ENCODE assay signal across 15 cellular contexts in genomic region chr16:67084345-67085028, GRCh38. TPM values are rescaled to one million over a fixed set of nuclear protein-coding genes. Genes with fewer than 3 reads are reported as not detected.
DNase-seq lines count a peak whose midpoint lies in the region; ATAC-seq and TF ChIP-seq lines count a peak whose summit lies in the region.
"Had no signal": no experiment of that assay in that cellular context is flagged by ENCODE, and none has a peak within 500 bp of the region (broad histone marks: within the 10 kb centered on the region; RNA-seq: fewer than 3 reads in every experiment).

No MANE protein-coding gene starts in this region.

- intact Hi-C loops in OCI-LY7 (cut with micrococcal nuclease; ENCODE audit: unreplicated experiment): no loop called here

- H3K79me2 ChIP-seq in OCI-LY7 (ENCODE audit: insufficient read depth, low read depth, low read length) (no peaks in the 10 kb centered on the region), neural progenitor cell (ENCODE audit: low read depth) (no peaks in the 10 kb centered on the region)

- no peaks in the 10 kb centered on the region for H3K9me3 ChIP-seq in OCI-LY7 (ENCODE audit: low read length)
- H3K9me3 ChIP-seq in neural progenitor cell (ENCODE audit: low read depth): no peaks in the 10 kb centered on the region

- H3K4me1 Mint-ChIP-seq in neural progenitor cell: peaks cover 6% of the 10 kb centered on the region
- H3K4me1 Mint-ChIP-seq in T-cell: peaks cover 0 to 20% (median 13%) of the 10 kb centered on the region in 3 donors

- H3K4me3 ChIP-seq in GM12865 (ENCODE audit: low read depth, low read length) (no peak overlapping the region; the same call in 1 of the 2 replicates), OCI-LY7 (ENCODE audit: low read depth, low read length, poor library complexity, severe bottlenecking) (no peak overlapping the region), neural progenitor cell (no peak overlapping the region)

- no peak overlapping the region for H3K4me3 Mint-ChIP-seq in neural progenitor cell
- H3K4me3 Mint-ChIP-seq in T-cell: no peak overlapping the region
- H3K4me3 Mint-ChIP-seq: activated B cell treated with CpG ODN at 0.5 μM for 24 hours; CD8-positive, alpha-beta T cell; type B pancreatic cell had no signal

- H4K20me1 ChIP-seq in OCI-LY7 (ENCODE audit: insufficient read depth, low read length) (peaks cover 3% of the 10 kb centered on the region; the same call in 1 of the 2 replicates), neural progenitor cell (ENCODE audit: low read depth) (peaks cover 22% of the 10 kb centered on the region)

- BruUV-seq in OCI-LY7 (replicated peaks; lab: Mats Ljungman, UMichigan): no TSS peak

- no peaks in the 10 kb centered on the region for H3K9me3 Mint-ChIP-seq in neural progenitor cell
- no peaks in the 10 kb centered on the region for H3K9me3 Mint-ChIP-seq in T-cell
- H3K9me3 Mint-ChIP-seq: activated B cell treated with CpG ODN at 0.5 μM for 24 hours; CD8-positive, alpha-beta T cell; type B pancreatic cell had no signal

- H3K27ac Mint-ChIP-seq in neural progenitor cell (no peak overlapping the region), T-cell (no peak overlapping the region)
- H3K27ac Mint-ChIP-seq: activated B cell treated with CpG ODN at 0.5 μM for 24 hours; CD8-positive, alpha-beta T cell; type B pancreatic cell had no signal

- H3K4me1 ChIP-seq in OCI-LY7 (ENCODE audit: insufficient read depth, low read length, poor library complexity, severe bottlenecking): peaks cover 17% of the 10 kb centered on the region
- H3K4me1 ChIP-seq in neural progenitor cell: peaks cover 14% of the 10 kb centered on the region

- H3K4me2 ChIP-seq in OCI-LY7 (ENCODE audit: low read length): peak overlapping the region; percentile 58
- no peak overlapping the region for H3K4me2 ChIP-seq in neural progenitor cell

- H3F3A ChIP-seq in neural progenitor cell (ENCODE audit: low read depth): peaks cover 3% of the 10 kb centered on the region

- H3K27ac ChIP-seq in OCI-LY7 (ENCODE audit: low read depth, low read length, poor library complexity, severe bottlenecking) (peak overlapping the region; percentile 8), neural progenitor cell (no peak overlapping the region)

- peak; percentile 59 for ATAC-seq in GM19372 (IDR thresholded peaks at IDR 0.05; ENCODE audit: low read depth, unreplicated experiment)
- ATAC-seq in HG03280 (IDR thresholded peaks at IDR 0.05; ENCODE audit: unreplicated experiment): peak; percentile 65
- ATAC-seq in GM21447 (IDR thresholded peaks at IDR 0.05; ENCODE audit: unreplicated experiment): no peak
- no peak for ATAC-seq in T-cell (replicated peaks in 1 of 4)
- ATAC-seq: CD8-positive, alpha-beta T cell; right cardiac atrium had no signal

- TF ChIP-seq CTCF in GM12865 (IDR thresholded peaks at IDR 0.05; ENCODE audit: insufficient read depth, low read depth, low read length, missing control alignments) (no peak), OCI-LY7 (conservative IDR thresholded peaks at IDR 0.05; ENCODE audit: low read length) (no peak), neural progenitor cell (IDR thresholded peaks at IDR 0.05) (no peak)

- H2AFZ ChIP-seq in OCI-LY7 (ENCODE audit: low read length): no peak overlapping the region
- no peak overlapping the region for H2AFZ ChIP-seq in neural progenitor cell (replicated peaks)

- H3K27me3 ChIP-seq in neural progenitor cell: no peaks in the 10 kb centered on the region

- H3K36me3 Mint-ChIP-seq in neural progenitor cell: peaks cover 13% of the 10 kb centered on the region
- H3K36me3 Mint-ChIP-seq in T-cell: peaks cover 18% of the 10 kb centered on the region
- H3K36me3 Mint-ChIP-seq: type B pancreatic cell had no signal

- CTCF ChIA-PET in OCI-LY7 (lab: Charles Lee; ENCODE audit: unreplicated experiment) (interaction anchor here (0.6 kb wide), 1 partner anchor 210 kb away, joined by 3 read pairs; no protein-coding TSS in a partner anchor), T-cell (lab: Charles Lee) (no interaction called here)

- POLR2A ChIA-PET in OCI-LY7 (lab: Charles Lee) (no interaction called here), T-cell (lab: Charles Lee) (interaction anchor here in 1 of 2 donors (0.6 kb wide), 1 partner anchor 56 kb away, joined by 4 read pairs; no protein-coding TSS in a partner anchor)

- H3K9me2 ChIP-seq in OCI-LY7 (ENCODE audit: insufficient read depth, low read length): no peaks in the 10 kb centered on the region

- DNase-seq in GM12865 (ENCODE audit: low read depth) (peak; percentile 61), OCI-LY7 (ENCODE audit: low spot score) (peak; percentile 27), neural progenitor cell (ENCODE audit: low spot score) (no peak), LoVo (ENCODE audit: low spot score) (no peak), T-cell (no peak)
- DNase-seq: activated B cell treated with CpG ODN at 0.5 μM for 24 hours; CD8-positive, alpha-beta T cell; HCEC 1CT; NCI-H345; right cardiac atrium; SHP77 had no signal

- H3K27me3 Mint-ChIP-seq in neural progenitor cell (ENCODE audit: insufficient read depth, low read depth) (no peaks in the 10 kb centered on the region), T-cell (no peaks in the 10 kb centered on the region)
- H3K27me3 Mint-ChIP-seq: activated B cell treated with CpG ODN at 0.5 μM for 24 hours, type B pancreatic cell had no signal

- no peak overlapping the region for H3K9ac ChIP-seq in neural progenitor cell

- H3K36me3 ChIP-seq in OCI-LY7 (ENCODE audit: insufficient read depth, low read length) (peaks cover 38% of the 10 kb centered on the region), neural progenitor cell (no peaks in the 10 kb centered on the region)

RNA-seq across cellular contexts. Expression of gene PHAF1, which starts 25.3 kb away (rescaled TPM):
- 12.6 and 16.8 TPM in 2 replicates for total RNA-seq in OCI-LY7 (2014; rRNA removed; shearing (Covaris generic))
- 11.8 and 13.9 TPM in 2 replicates for total RNA-seq in OCI-LY7 (2022)
- total RNA-seq in neural progenitor cell (ENCODE audit: low replicate concordance): 29.1 and 31.5 TPM in 2 replicates
- 10 to 100 TPM; 19.4 to 23.0 (median 20.1) TPM for total RNA-seq in T-cell

RNA-seq across cellular contexts. Expression of gene CBFB, which starts 55.5 kb away (rescaled TPM):
- total RNA-seq in OCI-LY7 (2014; rRNA removed; shearing (Covaris generic)): 93.5 and 187 TPM in 2 replicates
- total RNA-seq in OCI-LY7 (2022) (151 and 154 TPM in 2 replicates), neural progenitor cell (ENCODE audit: low replicate concordance) (64.7 and 95.5 TPM in 2 replicates), T-cell (100 to 1,000 TPM in 2 of 5 donors, 10 to 100 TPM in 3; 80.0 to 115 (median 96.5) TPM)

Comparison
In these comparisons a context has a peak if more than half of its experiments do, and no peak if none do; other contexts are left out.
1. DNase-seq: peak in GM12865 (single experiment) and OCI-LY7 (single experiment); none in neural progenitor cell (single experiment), LoVo (single experiment) and T-cell (0 of 34).
2. ATAC-seq: peak in GM19372 (single experiment) and HG03280 (single experiment); none in GM21447 (single experiment) and T-cell (0 of 4).